1 cellular context compared by ENCODE assay signal in genomic region chr12:119876761-119877638, GRCh38.
TF ChIP-seq lines count a peak whose summit lies in the region.

Gene CIT, minus strand, starts transcription at chr12:119877320. Its CDS starts 1,152 bp downstream, at chr12:119876168.

TF ChIP-seq in IMR-90, 13 proteins besides CTCF, POLR2A, EP300 and RAD21 (continued from another document):
- TF ChIP-seq, protein P1, sequence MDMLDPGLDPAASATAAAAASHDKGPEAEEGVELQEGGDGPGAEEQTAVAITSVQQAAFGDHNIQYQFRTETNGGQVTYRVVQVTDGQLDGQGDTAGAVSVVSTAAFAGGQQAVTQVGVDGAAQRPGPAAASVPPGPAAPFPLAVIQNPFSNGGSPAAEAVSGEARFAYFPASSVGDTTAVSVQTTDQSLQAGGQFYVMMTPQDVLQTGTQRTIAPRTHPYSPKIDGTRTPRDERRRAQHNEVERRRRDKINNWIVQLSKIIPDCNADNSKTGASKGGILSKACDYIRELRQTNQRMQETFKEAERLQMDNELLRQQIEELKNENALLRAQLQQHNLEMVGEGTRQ (IDR thresholded peaks at IDR 0.05; ENCODE audit: low read depth, low read length) = no peak
- TF ChIP-seq BHLHE40 (IDR thresholded peaks at IDR 0.05; ENCODE audit: low read depth, low read length) (no peak), SMC3 (IDR thresholded peaks at IDR 0.05; ENCODE audit: low read depth, low read length) (no peak), CEBPB (IDR thresholded peaks at IDR 0.05; ENCODE audit: low read depth, low read length) (no peak), MAFK (IDR thresholded peaks at IDR 0.05; ENCODE audit: low read depth, low read length) (no peak)
